ENCODE assay signal across 25 cellular contexts in the genomic region with DNA sequence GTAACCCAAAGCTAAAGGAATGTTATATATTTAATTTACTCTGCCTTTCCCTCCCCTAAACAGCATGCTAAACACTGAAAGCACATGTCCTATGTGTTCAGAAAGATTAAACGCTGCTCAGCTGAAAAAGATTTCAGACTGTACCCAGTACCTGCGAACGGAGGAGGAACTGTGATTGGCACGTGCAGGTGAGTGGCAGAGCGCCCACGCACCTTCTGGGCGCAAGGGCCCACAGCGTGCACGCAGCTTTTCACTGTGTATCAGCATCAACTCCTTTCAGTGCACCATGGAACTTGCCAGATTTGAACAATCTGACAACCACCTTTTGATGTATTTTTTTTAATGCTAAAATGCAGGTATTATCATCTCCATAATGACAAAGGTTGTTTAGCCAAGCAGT.
"Had no signal": no experiment of that assay in that cellular context is flagged by ENCODE, and none has a peak within 500 bp of the region (broad histone marks: within the 10 kb centered on the region; RNA-seq: fewer than 3 reads in every experiment).

No MANE protein-coding gene starts in this region.

- H3K4me3 Mint-ChIP-seq: naive thymus-derived CD8-positive, alpha-beta T cell; nephron; neural crest cell; stimulated activated naive CD8-positive, alpha-beta T cell treated with anti-CD3 and anti-CD28 coated beads, Interleukin-15, Interleukin-2, amounts not matched to agents 100 ng/mL and 50 ng/mL, for 24 hours; type B pancreatic cell had no signal

- ATAC-seq: left colon; left lung; lower lobe of right lung; naive thymus-derived CD8-positive, alpha-beta T cell; pancreas; psoas muscle; sciatic nerve had no signal

- H3K27me3 ChIP-seq: left lung, pancreas, right atrium auricular region, tibial nerve, uterus had no signal

- H3K4me1 Mint-ChIP-seq: naive thymus-derived CD8-positive, alpha-beta T cell; nephron; neural crest cell had no signal

- H3K4me1 ChIP-seq: left lung, lower lobe of right lung, pancreas, psoas muscle, right atrium auricular region, tibial nerve, uterus had no signal

- H3K36me3 ChIP-seq: uterus had no signal

- H3K9me3 Mint-ChIP-seq: naive thymus-derived CD8-positive, alpha-beta T cell; nephron; neural crest cell; stimulated activated naive CD8-positive, alpha-beta T cell treated with anti-CD3 and anti-CD28 coated beads, Interleukin-15, Interleukin-2, amounts not matched to agents 100 ng/mL and 50 ng/mL, for 24 hours; type B pancreatic cell had no signal

- H3K9me3 ChIP-seq: left lung, lower lobe of right lung, pancreas, right atrium auricular region, uterus had no signal

- H3K4me3 ChIP-seq: left lung, lower lobe of right lung, pancreas, psoas muscle, right atrium auricular region, skin epidermis, tibial nerve, uterus had no signal

- FAIRE-seq: islet of Langerhans, kidney, pancreas had no signal

- DNase-seq: hippocampal formation; kidney; left colon; left lung; lower lobe of right lung; mammary epithelial cell; mesenchymal stem cell; naive thymus-derived CD8-positive, alpha-beta T cell; pancreas; psoas muscle; stimulated activated CD4-positive, alpha-beta T cell treated with anti-CD3 and anti-CD28 coated beads, Interleukin-12 subunit alpha, Interleukin-12 subunit beta, amount 100 ng/mL, for 4 hours; stimulated activated CD4-positive, alpha-beta T cell treated with anti-CD3 and anti-CD28 coated beads, Interleukin-15, amount 100 ng/mL, for 24 hours; stimulated activated CD4-positive, alpha-beta T cell treated with anti-CD3 and anti-CD28 coated beads, Interleukin-2, amount 100 ng/mL, for 24 hours; stimulated activated CD4-positive, alpha-beta T cell treated with anti-CD3 and anti-CD28 coated beads, Interleukin-4, amount 100 ng/mL, for 1 hour; stimulated activated naive CD4-positive, alpha-beta T cell; uterus had no signal

- H3K27ac Mint-ChIP-seq: nephron; stimulated activated naive CD8-positive, alpha-beta T cell treated with anti-CD3 and anti-CD28 coated beads, Interleukin-15, Interleukin-2, amounts not matched to agents 100 ng/mL and 50 ng/mL, for 24 hours; type B pancreatic cell had no signal

- H3K27ac ChIP-seq: left lung, lower lobe of right lung, pancreas, psoas muscle, right atrium auricular region, skin epidermis, tibial nerve, uterus had no signal
